24 cellular contexts compared by ENCODE assay signal in the genomic region with DNA sequence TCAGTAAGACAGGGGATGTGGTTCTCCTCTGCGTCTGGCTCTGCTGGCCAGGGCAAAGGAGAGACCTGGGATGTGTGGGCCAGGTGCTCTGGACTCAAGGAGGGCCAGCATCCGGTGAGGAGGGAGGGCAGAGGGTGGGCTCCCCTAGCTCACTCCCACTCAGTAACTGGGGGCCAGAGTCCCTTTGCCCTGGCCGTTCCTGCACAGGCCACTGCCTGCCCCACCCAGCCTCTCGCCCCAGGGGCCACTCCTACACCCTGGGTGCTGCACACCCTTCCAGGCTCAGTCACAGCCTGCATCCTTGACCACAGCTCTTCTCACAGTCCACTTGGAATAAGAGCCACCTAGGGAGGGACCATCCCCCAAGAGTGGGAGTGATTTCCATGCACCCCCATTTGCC.
"Had no signal": no experiment of that assay in that cellular context is flagged by ENCODE, and none has a peak within 500 bp of the region (broad histone marks: within the 10 kb centered on the region; RNA-seq: fewer than 3 reads in every experiment).

No MANE protein-coding gene starts in this region.

- H3K4me3 Mint-ChIP-seq: activated CD4-positive, alpha-beta T cell treated with anti-CD3 and anti-CD28 coated beads for 36 hours; activated CD8-positive, alpha-beta T cell treated with anti-CD3 and anti-CD28 coated beads, Interleukin-2, amount 10 ng/mL, durations not matched to agents 7 days and 5 days; activated naive CD8-positive, alpha-beta T cell treated with anti-CD3 and anti-CD28 coated beads, Interleukin-2, amount 50 U/mL, for 24 hours; activated T-cell treated with anti-CD3 and anti-CD28 coated beads, Interleukin-2, amount 50 U/mL, for 24 hours; nephron progenitor cell had no signal

- H3K27me3 Mint-ChIP-seq: activated CD4-positive, alpha-beta T cell treated with anti-CD3 and anti-CD28 coated beads for 36 hours; activated naive CD8-positive, alpha-beta T cell treated with anti-CD3 and anti-CD28 coated beads, Interleukin-2, amount 50 U/mL, for 24 hours; activated T-cell treated with anti-CD3 and anti-CD28 coated beads, Interleukin-2, amount 50 U/mL, for 24 hours had no signal

- DNase-seq: activated CD4-positive, alpha-beta T cell treated with anti-CD3 and anti-CD28 coated beads for 36 hours; activated CD8-positive, alpha-beta T cell treated with anti-CD3 and anti-CD28 coated beads, Interleukin-2, amount 10 ng/mL, durations not matched to agents 7 days and 5 days; activated naive CD4-positive, alpha-beta T cell treated with Interleukin-2 at 50 U/mL for 16 hours; activated naive CD8-positive, alpha-beta T cell treated with anti-CD3 and anti-CD28 coated beads, Interleukin-2, amount 50 U/mL, for 24 hours; activated T-cell treated with anti-CD3 and anti-CD28 coated beads, Interleukin-2, amount 50 U/mL, for 24 hours; aorta; brain microvascular endothelial cell; central memory CD4-positive, alpha-beta T cell; foreskin fibroblast; left cardiac atrium; midbrain; nephron progenitor cell; occipital lobe; stimulated activated CD4-positive, alpha-beta T cell treated with anti-CD3 and anti-CD28 coated beads, Interleukin-15, amount 100 ng/mL, for 24 hours; stimulated activated CD4-positive, alpha-beta T cell treated with anti-CD3 and anti-CD28 coated beads, Interleukin-2, amount 100 ng/mL, for 48 hours; testis had no signal

- H3K9me3 ChIP-seq: testis, upper lobe of left lung had no signal

- H3K4me1 ChIP-seq: testis had no signal

- FAIRE-seq: colon, TTC549 had no signal

- H3K36me3 ChIP-seq: brain microvascular endothelial cell had no signal

- H3K27ac ChIP-seq: brain microvascular endothelial cell, dorsolateral prefrontal cortex, skin epidermis, testis, upper lobe of left lung had no signal

- H3K27ac Mint-ChIP-seq: activated CD4-positive, alpha-beta T cell treated with anti-CD3 and anti-CD28 coated beads for 36 hours; activated CD8-positive, alpha-beta T cell treated with anti-CD3 and anti-CD28 coated beads, Interleukin-2, amount 10 ng/mL, durations not matched to agents 7 days and 5 days; activated naive CD8-positive, alpha-beta T cell treated with anti-CD3 and anti-CD28 coated beads, Interleukin-2, amount 50 U/mL, for 24 hours; activated T-cell treated with anti-CD3 and anti-CD28 coated beads, Interleukin-2, amount 50 U/mL, for 24 hours; activated T-helper 2 cell treated with anti-CD3 and anti-CD28 coated beads, Interferon-gamma antibody, Interleukin-2, Interleukin-4, amounts not matched to agents 10 μg/mL and 5 μg/mL and 100 μg/mL, durations not matched to agents 14 hours and 24 hours and 36 hours; nephron progenitor cell; progenitor cell of endocrine pancreas had no signal

- H3K4me3 ChIP-seq: dorsolateral prefrontal cortex, skin epidermis, testis, upper lobe of left lung had no signal

- H3K9me3 Mint-ChIP-seq: activated naive CD8-positive, alpha-beta T cell treated with anti-CD3 and anti-CD28 coated beads, Interleukin-2, amount 50 U/mL, for 24 hours; activated T-cell treated with anti-CD3 and anti-CD28 coated beads, Interleukin-2, amount 50 U/mL, for 24 hours; activated T-helper 2 cell treated with anti-CD3 and anti-CD28 coated beads, Interferon-gamma antibody, Interleukin-2, Interleukin-4, amounts not matched to agents 10 μg/mL and 5 μg/mL and 100 μg/mL, durations not matched to agents 14 hours and 24 hours and 36 hours had no signal

- ATAC-seq: activated CD4-positive, alpha-beta T cell treated with anti-CD3 and anti-CD28 coated beads for 36 hours; activated CD8-positive, alpha-beta T cell treated with anti-CD3 and anti-CD28 coated beads, Interleukin-2, amount 10 ng/mL, durations not matched to agents 7 days and 5 days; activated naive CD8-positive, alpha-beta T cell treated with anti-CD3 and anti-CD28 coated beads, Interleukin-2, amount 50 U/mL, for 24 hours; left cardiac atrium; right cardiac atrium had no signal
